17 cellular contexts compared by ENCODE assay signal in the genomic region with DNA sequence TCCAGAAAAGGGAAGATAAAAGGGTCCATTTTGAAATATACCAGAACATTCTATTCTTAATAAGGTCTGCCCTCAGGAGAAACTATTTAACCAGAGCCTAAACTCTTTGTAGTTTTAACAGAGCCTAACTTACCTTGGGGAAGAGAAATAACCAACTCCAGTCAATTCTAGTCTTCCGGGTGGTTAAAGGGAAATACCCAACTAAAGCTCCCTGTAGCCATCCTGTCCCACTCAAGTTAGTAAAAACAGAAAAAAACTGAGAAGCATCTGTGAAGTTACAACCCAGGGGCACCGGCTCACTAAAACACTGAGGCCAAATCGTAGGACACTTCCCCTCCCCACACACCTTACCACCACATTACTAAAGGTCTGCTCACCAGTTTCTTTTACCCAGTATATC.
"Had no signal": no experiment of that assay in that cellular context is flagged by ENCODE, and none has a peak within 500 bp of the region (broad histone marks: within the 10 kb centered on the region; RNA-seq: fewer than 3 reads in every experiment).

No MANE protein-coding gene starts in this region.

- ATAC-seq: esophagus mucosa, heart right ventricle, right cardiac atrium had no signal

- H3K4me3 Mint-ChIP-seq: naive B cell; neural crest cell; stimulated activated naive CD8-positive, alpha-beta T cell treated with anti-CD3 and anti-CD28 coated beads, Interleukin-15, Interleukin-2, amounts not matched to agents 100 ng/mL and 50 ng/mL, for 24 hours had no signal

- H3K4me1 Mint-ChIP-seq: neural crest cell had no signal

- DNase-seq: cortex of kidney; dorsolateral prefrontal cortex; effector CD8-positive, alpha-beta T cell; heart right ventricle; hypothalamus; kidney glomerular epithelial cell; mesendoderm; naive B cell; ovary; right cardiac atrium; small intestine; stimulated activated CD4-positive, alpha-beta T cell treated with anti-CD3 and anti-CD28 coated beads, Interleukin-2, amount 100 ng/mL, for 48 hours; transverse colon had no signal

- H3K36me3 ChIP-seq: ovary, thoracic aorta, transverse colon had no signal

- H3K9me3 ChIP-seq: ovary, thoracic aorta, transverse colon had no signal

- H3K27ac Mint-ChIP-seq: stimulated activated naive CD8-positive, alpha-beta T cell treated with anti-CD3 and anti-CD28 coated beads, Interleukin-15, Interleukin-2, amounts not matched to agents 100 ng/mL and 50 ng/mL, for 24 hours had no signal

- H3K4me3 ChIP-seq: dorsolateral prefrontal cortex, heart right ventricle, ovary, thoracic aorta, transverse colon had no signal

- H3K27ac ChIP-seq: dorsolateral prefrontal cortex, heart right ventricle, ovary, thoracic aorta, transverse colon had no signal

- H3K27me3 ChIP-seq: dorsolateral prefrontal cortex, heart right ventricle, ovary, transverse colon had no signal

- H3K4me1 ChIP-seq: transverse colon had no signal

- H3K27me3 Mint-ChIP-seq: naive B cell; stimulated activated naive CD8-positive, alpha-beta T cell treated with anti-CD3 and anti-CD28 coated beads, Interleukin-15, Interleukin-2, amounts not matched to agents 100 ng/mL and 50 ng/mL, for 24 hours had no signal
